ENCODE assay signal across 22 cellular contexts in the genomic region with DNA sequence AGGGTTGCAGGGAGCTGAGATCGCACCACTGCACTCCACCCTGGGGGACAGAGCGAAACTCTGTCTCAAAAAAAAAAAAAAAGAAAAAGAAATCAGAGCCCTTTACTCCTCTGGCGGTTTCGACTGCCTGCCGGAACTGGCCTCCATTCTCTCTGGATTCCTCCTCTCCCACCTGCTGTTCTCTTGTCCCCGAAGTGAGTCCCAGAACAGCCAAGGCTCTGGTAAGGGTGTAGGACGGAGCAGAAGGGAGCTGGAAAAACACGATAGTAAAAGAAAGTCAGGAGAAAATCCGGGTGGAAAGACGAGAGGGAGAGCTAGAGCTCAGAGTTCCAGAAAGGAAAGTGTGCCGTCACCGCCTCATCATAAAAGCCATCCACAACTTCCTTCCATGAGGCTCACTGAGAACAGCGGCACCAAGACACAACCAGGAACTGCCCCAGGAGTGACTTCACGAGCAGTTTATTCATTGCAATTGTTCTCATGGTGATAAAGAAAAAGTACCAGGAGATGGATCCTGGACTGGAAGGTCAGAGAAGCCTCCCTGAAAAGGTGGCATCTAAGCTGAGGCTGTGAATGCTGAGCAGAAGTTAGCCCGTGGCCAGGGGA. TPM values are rescaled to one million over a fixed set of nuclear protein-coding genes. Genes with fewer than 3 reads are reported as not detected.
DNase-seq lines count a peak whose midpoint lies in the region; ATAC-seq, FAIRE-seq and TF ChIP-seq lines count a peak whose summit lies in the region.
"Had no signal": no experiment of that assay in that cellular context is flagged by ENCODE, and none has a peak within 500 bp of the region (broad histone marks: within the 10 kb centered on the region; RNA-seq: fewer than 3 reads in every experiment).

No MANE protein-coding gene starts in this region.

- H4K20me1 ChIP-seq in astrocyte (ENCODE audit: insufficient read depth, low read length): no peaks in the 10 kb centered on the region

- peaks cover 5% of the 10 kb centered on the region for H3K27me3 Mint-ChIP-seq in astrocyte (ENCODE audit: low read depth, unreplicated experiment)
- H3K27me3 Mint-ChIP-seq in nephron progenitor cell (ENCODE audit: low read depth, poor library complexity): peaks cover 5% of the 10 kb centered on the region
- H3K27me3 Mint-ChIP-seq: activated T-helper 17 cell treated with anti-CD3 and anti-CD28 coated beads, Interleukin-2, amount 50 U/mL, for 72 hours had no signal

- ATAC-seq in activated CD4-positive, CD25-positive, alpha-beta regulatory T cell treated with anti-CD3 and anti-CD28 coated beads, Interleukin-2, amount 50 U/mL, for 24 hours: no peak
- ATAC-seq in HG02840 (IDR thresholded peaks at IDR 0.05; ENCODE audit: low FRiP score, unreplicated experiment) (no peak), GM18907 (IDR thresholded peaks at IDR 0.05; ENCODE audit: unreplicated experiment) (no peak)
- ATAC-seq: activated T-helper 17 cell treated with anti-CD3 and anti-CD28 coated beads, Interleukin-2, amount 50 U/mL, for 72 hours; left lobe of liver had no signal

- no peak for FAIRE-seq in astrocyte (lab: Jason Lieb, UNC)
- FAIRE-seq: A204.1, colon had no signal

- H3K4me2 ChIP-seq in astrocyte (ENCODE audit: low read length): peak overlapping the region; percentile 76

- no peaks in the 10 kb centered on the region for H3K79me2 ChIP-seq in astrocyte (ENCODE audit: insufficient read depth, low read length)

- H3K27ac ChIP-seq in astrocyte (ENCODE audit: low read depth, low read length) (no peak overlapping the region), iPS DF 6.9 (ENCODE audit: low read length) (no peak overlapping the region)
- H3K27ac ChIP-seq: heart right ventricle, HL-60, SJCRH30 had no signal

- H3K27me3 ChIP-seq in astrocyte (ENCODE audit: insufficient read depth, low read length) (no peaks in the 10 kb centered on the region), iPS DF 6.9 (ENCODE audit: control insufficient read depth, insufficient read depth, low read length) (no peaks in the 10 kb centered on the region)
- H3K27me3 ChIP-seq: heart right ventricle, SJCRH30 had no signal

- H3K4me3 ChIP-seq in astrocyte (ENCODE audit: insufficient read depth, low read depth, low read length) (no peak overlapping the region), iPS DF 6.9 (ENCODE audit: low read length) (no peak overlapping the region)
- H3K4me3 ChIP-seq: heart right ventricle, SJCRH30 had no signal

- no peak overlapping the region for H3K27ac Mint-ChIP-seq in astrocyte (ENCODE audit: unreplicated experiment)
- peak overlapping the region; percentile 81 for H3K27ac Mint-ChIP-seq in nephron progenitor cell
- H3K27ac Mint-ChIP-seq: activated naive CD8-positive, alpha-beta T cell treated with anti-CD3 and anti-CD28 coated beads for 36 hours; activated T-helper 17 cell treated with anti-CD3 and anti-CD28 coated beads, Interleukin-2, amount 50 U/mL, for 72 hours; IgD-negative memory B cell had no signal

- H3K4me3 Mint-ChIP-seq in astrocyte (ENCODE audit: unreplicated experiment): no peak overlapping the region
- H3K4me3 Mint-ChIP-seq in nephron progenitor cell: peak overlapping the region; percentile 26
- H3K4me3 Mint-ChIP-seq: activated naive CD8-positive, alpha-beta T cell treated with anti-CD3 and anti-CD28 coated beads for 36 hours; activated T-helper 17 cell treated with anti-CD3 and anti-CD28 coated beads, Interleukin-2, amount 50 U/mL, for 72 hours; IgD-negative memory B cell had no signal

- no peak for TF ChIP-seq CTCF in astrocyte (IDR thresholded peaks at IDR 0.05; ENCODE audit: insufficient read depth, low read depth, low read length)
- no peak for TF ChIP-seq CTCF in nephron progenitor cell (IDR thresholded peaks at IDR 0.05)

- H3K36me3 ChIP-seq in astrocyte (ENCODE audit: insufficient read depth, low read length) (no peaks in the 10 kb centered on the region), iPS DF 6.9 (ENCODE audit: control insufficient read depth, insufficient read depth, low read length) (no peaks in the 10 kb centered on the region)
- H3K36me3 ChIP-seq: BE2C, SJCRH30 had no signal

- H3K36me3 Mint-ChIP-seq in astrocyte (ENCODE audit: low read depth, unreplicated experiment) (peaks cover 2% of the 10 kb centered on the region), nephron progenitor cell (ENCODE audit: low read depth) (no peaks in the 10 kb centered on the region)
- H3K36me3 Mint-ChIP-seq: activated naive CD8-positive, alpha-beta T cell treated with anti-CD3 and anti-CD28 coated beads for 36 hours; IgD-negative memory B cell had no signal

- H3K4me1 ChIP-seq in astrocyte (ENCODE audit: insufficient read depth, low read length): no peaks in the 10 kb centered on the region
- H3K4me1 ChIP-seq in iPS DF 6.9 (ENCODE audit: control insufficient read depth, insufficient read depth, low read length): no peaks in the 10 kb centered on the region; the same call in 1 of the 2 replicates
- H3K4me1 ChIP-seq: BE2C, heart right ventricle, SJCRH30 had no signal

- H3K9me3 Mint-ChIP-seq in astrocyte (ENCODE audit: unreplicated experiment) (no peaks in the 10 kb centered on the region), nephron progenitor cell (peaks cover 3% of the 10 kb centered on the region)
- H3K9me3 Mint-ChIP-seq: activated naive CD8-positive, alpha-beta T cell treated with anti-CD3 and anti-CD28 coated beads for 36 hours; activated T-helper 17 cell treated with anti-CD3 and anti-CD28 coated beads, Interleukin-2, amount 50 U/mL, for 72 hours; IgD-negative memory B cell had no signal

- WGBS in iPS DF 6.9 (ENCODE audit: insufficient coverage, insufficient read length): no CpG with 5 or more reads among the region's 15 CpGs

- H3K9me3 ChIP-seq in astrocyte (ENCODE audit: insufficient read depth, low read depth, low read length) (no peaks in the 10 kb centered on the region), iPS DF 6.9 (ENCODE audit: control insufficient read depth, insufficient read depth, low read length) (no peaks in the 10 kb centered on the region)
- H3K9me3 ChIP-seq: BE2C, Caco-2, heart right ventricle, SJCRH30 had no signal

- peak; percentile 84 for DNase-seq in ELF-1 (ENCODE audit: low read depth, low spot score)
- no peak for DNase-seq in astrocyte (ENCODE audit: low read depth)
- peak; percentile 80 for DNase-seq in iPS DF 6.9 (ENCODE audit: low read depth, low spot score)
- no peak for DNase-seq in nephron progenitor cell
- no peak for DNase-seq in NCI-H2171 (lab: John Stamatoyannopoulos, UW)
- DNase-seq: activated CD4-positive, alpha-beta T cell treated with anti-CD3 and anti-CD28 coated beads, Interleukin-2, amount 50 U/mL, for 1 hour; activated naive CD8-positive, alpha-beta T cell treated with anti-CD3 and anti-CD28 coated beads for 36 hours; BE2C; Caco-2; heart right ventricle; midbrain; NCI-H1436 treated with DMSO at 0.1 percent for 48 hours; SJCRH30 had no signal

- peak overlapping the region; percentile 58 for H2AFZ ChIP-seq in astrocyte (ENCODE audit: low read depth, low read length)

- H3K9ac ChIP-seq in astrocyte (ENCODE audit: low read length): peak overlapping the region; percentile 10

- H3K4me1 Mint-ChIP-seq in astrocyte (ENCODE audit: low read depth, unreplicated experiment) (peaks cover 7% of the 10 kb centered on the region), nephron progenitor cell (peaks cover 28% of the 10 kb centered on the region)
- H3K4me1 Mint-ChIP-seq: activated naive CD8-positive, alpha-beta T cell treated with anti-CD3 and anti-CD28 coated beads for 36 hours; activated T-helper 17 cell treated with anti-CD3 and anti-CD28 coated beads, Interleukin-2, amount 50 U/mL, for 72 hours; IgD-negative memory B cell had no signal

RNA-seq across cellular contexts. Expression of gene TLR3, which starts 12.3 kb away (rescaled TPM):
- 1.9 and 2.6 TPM in 2 replicates for total RNA-seq in astrocyte
- total RNA-seq: activated naive CD8-positive, alpha-beta T cell treated with anti-CD3 and anti-CD28 coated beads for 36 hours; SJCRH30 had no signal

RNA-seq across cellular contexts. Expression of gene FAM149A, which starts 23.2 kb away (rescaled TPM):
- 1.2 and 1.7 TPM in 2 replicates for total RNA-seq in astrocyte

Comparison
In these comparisons a context has a peak if more than half of its experiments do, and no peak if none do; other contexts are left out.
1. DNase-seq: peak in ELF-1 (single experiment) and iPS DF 6.9 (single experiment); none in astrocyte (single experiment), nephron progenitor cell (single experiment) and NCI-H2171 (single experiment).